ENCODE assay signal across 1 cellular context in genomic region chr3:50088725-50089602, GRCh38.
TF ChIP-seq lines count a peak whose summit lies in the region.

Gene RBM5 (plus strand): TSS chr3:50088919. CDS start chr3:50090435, 1,516 bp downstream.

TF ChIP-seq in K562, 482 proteins besides CTCF, POLR2A, EP300 and RAD21 (continued from another document):
- TF ChIP-seq MGA (IDR thresholded peaks at IDR 0.05) (no peak), NFATC3 (IDR thresholded peaks at IDR 0.05) (no peak), NRF1 (conservative IDR thresholded peaks at IDR 0.05 in 1 of 2, IDR thresholded peaks at IDR 0.05 in 1 of 2) (peak; percentile 30 to 38; a peak in 2 of 4 replicates), ZNF316 (IDR thresholded peaks at IDR 0.05) (no peak), SREBF1 (IDR thresholded peaks at IDR 0.05; ENCODE audit: borderline replicate concordance, low read depth, low read length) (no peak), WHSC1 (IDR thresholded peaks at IDR 0.05; ENCODE audit: low read length) (no peak), TAF1 (IDR thresholded peaks at IDR 0.05; ENCODE audit: control insufficient read depth, extremely low read depth, insufficient read depth, low read length, severe bottlenecking) (peak; percentile 84), CHD2 (IDR thresholded peaks at IDR 0.05; ENCODE audit: low read depth, low read length) (0 out of 2 replicates have a peak, but pooled peaks have one; percentile 23), CXXC5 (CRISPR knock-in tag; IDR thresholded peaks at IDR 0.05) (peak; percentile 37; the same call in 1 of the 2 replicates), ZFX (CRISPR knock-in tag; IDR thresholded peaks at IDR 0.05) (peak; percentile 86), NR2C2 (CRISPR knock-in tag; IDR thresholded peaks at IDR 0.05) (0 out of 2 replicates have a peak, but pooled peaks have one; percentile 20), NR2C2 (tag; IDR thresholded peaks at IDR 0.05) (no peak), CBFB (CRISPR knock-in tag; IDR thresholded peaks at IDR 0.05) (no peak), HMGN3 (IDR thresholded peaks at IDR 0.05; ENCODE audit: borderline replicate concordance, extremely low read depth, insufficient read length, low read depth, low read length) (no peak), ZNF318 (IDR thresholded peaks at IDR 0.05; ENCODE audit: borderline replicate concordance in 1 of 2, low read depth in 1 of 2) (no peak), AFF1 (IDR thresholded peaks at IDR 0.05; ENCODE audit: low read depth in 1 of 2, partially characterized antibody in 2 of 2) (peak in 1 of 2 experiments; percentile 92), PPARD (CRISPR knock-in tag; IDR thresholded peaks at IDR 0.05) (no peak), SRSF1 (IDR thresholded peaks at IDR 0.05; ENCODE audit: low read depth, low read length) (no peak)
